12 cellular contexts compared by ENCODE assay signal in the genomic region with DNA sequence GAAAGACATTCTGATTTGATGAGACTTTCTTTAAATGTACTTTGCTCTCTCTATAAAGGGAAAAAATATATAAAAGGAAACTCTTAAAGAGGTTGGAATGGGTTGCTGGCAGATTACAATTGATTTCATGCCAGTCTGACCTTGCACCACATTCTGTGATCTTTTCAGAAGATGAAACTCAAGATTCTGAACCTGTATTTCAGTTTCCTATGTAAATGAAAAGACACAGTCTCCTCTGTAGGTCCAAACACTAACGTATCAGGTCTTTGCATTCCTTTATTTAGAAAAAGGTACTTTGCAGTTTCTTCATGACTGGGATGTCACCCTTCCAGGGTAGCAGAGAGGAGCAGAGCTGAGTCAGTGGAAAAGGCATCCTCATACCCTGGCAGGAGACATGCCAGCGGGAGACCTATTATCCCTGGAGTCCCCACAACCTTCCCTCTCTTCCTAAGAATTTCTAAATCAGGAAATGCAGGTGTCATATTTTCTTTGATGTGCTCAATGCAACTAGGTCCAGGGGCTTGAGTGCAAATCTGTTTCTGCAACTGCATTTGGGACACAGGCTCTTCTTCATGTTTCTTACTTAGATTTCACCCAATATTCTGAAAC.
DNase-seq lines count a peak whose midpoint lies in the region; ATAC-seq and TF ChIP-seq lines count a peak whose summit lies in the region.
"Had no signal": no experiment of that assay in that cellular context is flagged by ENCODE, and none has a peak within 500 bp of the region (broad histone marks: within the 10 kb centered on the region; RNA-seq: fewer than 3 reads in every experiment).

No MANE protein-coding gene starts in this region.

- H3K27ac Mint-ChIP-seq in MCF 10A (ENCODE audit: low read depth, unreplicated experiment) (peak overlapping the region; percentile 85), osteocyte (ENCODE audit: unreplicated experiment) (no peak overlapping the region)
- H3K27ac Mint-ChIP-seq in activated T-helper 17 cell treated with anti-CD3 and anti-CD28 coated beads, Interleukin-2, amount 50 U/mL, for 72 hours: peak overlapping the region; percentile 74

- H3K27ac ChIP-seq in breast epithelium: no peak overlapping the region
- H3K27ac ChIP-seq: hepatocyte had no signal

- intact Hi-C loops in MCF 10A (cut with micrococcal nuclease) (loop anchor here (10.0 kb wide), 1 partner anchor 927 kb away; a partner anchor contains a TSS), breast epithelium (cut with DNase I; ENCODE audit: low total_unique reads) (no loop called here)

- POLR2A ChIA-PET in MCF 10A (lab: Yijun Ruan, JAX): interaction anchor here (1.3 kb wide), 1 partner anchor 18 kb away, joined by 3 read pairs; no protein-coding TSS in a partner anchor

- no peak for TF ChIP-seq CTCF in MCF 10A (IDR thresholded peaks at IDR 0.05; ENCODE audit: unreplicated experiment)
- TF ChIP-seq CTCF in breast epithelium (IDR thresholded peaks at IDR 0.05): no peak
- no peak for TF ChIP-seq CTCF in osteocyte (IDR thresholded peaks at IDR 0.05)

- ATAC-seq in HG03066 (IDR thresholded peaks at IDR 0.05; ENCODE audit: low read depth, unreplicated experiment): peak; percentile 27
- ATAC-seq in activated T-helper 17 cell treated with anti-CD3 and anti-CD28 coated beads, Interleukin-2, amount 50 U/mL, for 72 hours (replicated peaks): no peak

- H3K4me3 ChIP-seq in breast epithelium: no peak overlapping the region
- H3K4me3 ChIP-seq: hepatocyte, stomach had no signal

- TF ChIP-seq POLR2A in breast epithelium (IDR thresholded peaks at IDR 0.05): no peak

- H3K36me3 Mint-ChIP-seq in MCF 10A (ENCODE audit: insufficient read depth, unreplicated experiment): no peaks in the 10 kb centered on the region
- H3K36me3 Mint-ChIP-seq in activated T-helper 17 cell treated with anti-CD3 and anti-CD28 coated beads, Interleukin-2, amount 50 U/mL, for 72 hours (ENCODE audit: low read depth): no peaks in the 10 kb centered on the region
- H3K36me3 Mint-ChIP-seq in osteocyte (ENCODE audit: unreplicated experiment): no peaks in the 10 kb centered on the region

- in situ Hi-C loops in KBM-7 (cut with MboI; ENCODE audit: low pct_unique_long_range_greater_than_20kb, low sequenced_read_pairs): no loop called here

- peaks cover 26% of the 10 kb centered on the region for H3K4me1 Mint-ChIP-seq in MCF 10A (ENCODE audit: insufficient read depth, unreplicated experiment)
- peaks cover 5% of the 10 kb centered on the region for H3K4me1 Mint-ChIP-seq in activated T-helper 17 cell treated with anti-CD3 and anti-CD28 coated beads, Interleukin-2, amount 50 U/mL, for 72 hours
- peaks cover 44% of the 10 kb centered on the region for H3K4me1 Mint-ChIP-seq in osteocyte (ENCODE audit: unreplicated experiment)

- H3K9me3 Mint-ChIP-seq in MCF 10A (ENCODE audit: unreplicated experiment) (no peaks in the 10 kb centered on the region), osteocyte (ENCODE audit: unreplicated experiment) (no peaks in the 10 kb centered on the region)
- H3K9me3 Mint-ChIP-seq in activated T-helper 17 cell treated with anti-CD3 and anti-CD28 coated beads, Interleukin-2, amount 50 U/mL, for 72 hours: no peaks in the 10 kb centered on the region

- no peaks in the 10 kb centered on the region for H3K36me3 ChIP-seq in breast epithelium
- H3K36me3 ChIP-seq: stomach had no signal

- no peaks in the 10 kb centered on the region for H3K9me3 ChIP-seq in breast epithelium
- H3K9me3 ChIP-seq: stomach had no signal

- no peak for DNase-seq in MCF 10A (ENCODE audit: unreplicated experiment)
- DNase-seq in breast epithelium (ENCODE audit: low spot score in 2 of 2): no peak
- no peak for DNase-seq in SKM-1 (lab: John Stamatoyannopoulos, UW; ENCODE audit: unreplicated experiment)
- DNase-seq in osteocyte (ENCODE audit: extremely low spot score, unreplicated experiment): no peak
- no peak for DNase-seq in KBM-7
- no peak for DNase-seq in NCI-H187 treated with DMSO at 0.1 percent for 48 hours (lab: John Stamatoyannopoulos, UW)
- DNase-seq: dermis blood vessel endothelial cell, stomach, T-helper 9 cell had no signal

- CTCF ChIA-PET in MCF 10A (lab: Yijun Ruan, JAX): no interaction called here

- no TSS peak for BruUV-seq in MCF 10A (replicated peaks; lab: Mats Ljungman, UMichigan)

- H3K27me3 Mint-ChIP-seq in MCF 10A (ENCODE audit: insufficient read depth, unreplicated experiment): no peaks in the 10 kb centered on the region
- H3K27me3 Mint-ChIP-seq in activated T-helper 17 cell treated with anti-CD3 and anti-CD28 coated beads, Interleukin-2, amount 50 U/mL, for 72 hours: peaks cover 18% of the 10 kb centered on the region
- no peaks in the 10 kb centered on the region for H3K27me3 Mint-ChIP-seq in osteocyte (ENCODE audit: unreplicated experiment)

- H3K4me1 ChIP-seq in breast epithelium: no peaks in the 10 kb centered on the region
- H3K4me1 ChIP-seq: stomach had no signal

- H3K4me3 Mint-ChIP-seq in MCF 10A (ENCODE audit: unreplicated experiment) (peak overlapping the region; percentile 8), osteocyte (ENCODE audit: unreplicated experiment) (no peak overlapping the region)
- no peak overlapping the region for H3K4me3 Mint-ChIP-seq in activated T-helper 17 cell treated with anti-CD3 and anti-CD28 coated beads, Interleukin-2, amount 50 U/mL, for 72 hours

- H3K27me3 ChIP-seq in breast epithelium: no peaks in the 10 kb centered on the region
- H3K27me3 ChIP-seq: hepatocyte, stomach had no signal
